In the genomic region with DNA sequence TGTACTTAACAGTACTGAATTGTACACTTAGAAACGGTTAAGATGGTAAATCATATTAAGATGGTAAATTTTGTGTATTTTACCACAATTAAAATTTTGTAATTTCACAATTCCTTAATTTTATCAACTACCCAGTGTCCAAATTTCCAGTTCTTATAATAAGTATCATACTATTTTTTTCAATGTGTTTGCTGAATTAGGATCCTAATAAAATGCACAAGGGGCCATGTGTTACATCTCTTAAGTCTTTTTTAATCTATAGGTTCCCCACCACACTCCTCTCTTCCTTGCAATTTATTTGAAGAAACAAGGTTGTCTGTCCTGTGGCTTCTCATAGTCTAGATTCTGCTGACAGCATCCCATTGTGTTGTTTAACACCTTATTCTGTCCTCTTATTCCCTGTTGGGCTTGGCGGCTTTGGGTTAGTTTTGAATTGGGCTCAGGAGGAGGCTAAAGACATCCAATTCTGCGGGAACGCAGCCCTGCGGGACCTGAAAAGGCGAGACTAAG, we compare ENCODE assay signal across 8 cellular contexts. TPM values are rescaled to one million over a fixed set of nuclear protein-coding genes. Genes with fewer than 3 reads are reported as not detected.
DNase-seq lines count a peak whose midpoint lies in the region; ATAC-seq, FAIRE-seq and TF ChIP-seq lines count a peak whose summit lies in the region.

No MANE protein-coding gene starts in this region.

- FAIRE-seq in frontal cortex (lab: Jason Lieb, UNC): no peak

- no peak for TF ChIP-seq CTCF in VCaP (conservative IDR thresholded peaks at IDR 0.05)

- ATAC-seq in GM18499 (IDR thresholded peaks at IDR 0.05; ENCODE audit: insufficient read depth, unreplicated experiment): peak; percentile 20
- ATAC-seq in HG02610 (IDR thresholded peaks at IDR 0.05; ENCODE audit: unreplicated experiment): peak; percentile 27

- WGBS in iPS DF 6.9 (ENCODE audit: insufficient coverage, insufficient read length): no CpG with 5 or more reads among the region's 6 CpGs

- no peaks in the 10 kb centered on the region for H3K27me3 ChIP-seq in iPS DF 6.9 (ENCODE audit: control insufficient read depth, insufficient read depth, low read length)

- H3K36me3 ChIP-seq in iPS DF 6.9 (ENCODE audit: control insufficient read depth, insufficient read depth, low read length): no peaks in the 10 kb centered on the region

- H3K4me1 ChIP-seq in iPS DF 6.9 (ENCODE audit: control insufficient read depth, insufficient read depth, low read length): no peaks in the 10 kb centered on the region

- peak overlapping the region; percentile 25; the same call in 1 of the 2 replicates for H3K4me3 ChIP-seq in iPS DF 6.9 (ENCODE audit: low read length)

- no peaks in the 10 kb centered on the region for H3K9me3 ChIP-seq in iPS DF 6.9 (ENCODE audit: control insufficient read depth, insufficient read depth, low read length)

- DNase-seq in iPS DF 6.9 (ENCODE audit: low read depth, low spot score): no peak
- no peak for DNase-seq in OCI-M2 (lab: John Stamatoyannopoulos, UW; ENCODE audit: unreplicated experiment)
- no peak for DNase-seq in frontal cortex (ENCODE audit: low spot score in 2 of 2)
- no peak for DNase-seq in DMS 273 treated with DMSO at 0.1 percent for 48 hours (lab: John Stamatoyannopoulos, UW)

- H3K27ac ChIP-seq in VCaP (peak overlapping the region; percentile 81), iPS DF 6.9 (ENCODE audit: low read length) (no peak overlapping the region), temporal lobe (ENCODE audit: low read depth, low read length) (peak overlapping the region; percentile 77)

RNA-seq across cellular contexts. Expression of a gene that starts 0.5 kb away (rescaled TPM):
- total RNA-seq in temporal lobe (17.0 TPM), frontal cortex (30.2 TPM)

RNA-seq across cellular contexts. Expression of a gene that starts 6.4 kb away (rescaled TPM):
- total RNA-seq in temporal lobe: 22.4 TPM
- 26.5 TPM for total RNA-seq in frontal cortex
